ENCODE assay signal across 8 cellular contexts in genomic region chr17:59331129-59331928, GRCh38. TPM values are rescaled to one million over a fixed set of nuclear protein-coding genes. Genes with fewer than 3 reads are reported as not detected.
DNase-seq lines count a peak whose midpoint lies in the region; ATAC-seq, FAIRE-seq and TF ChIP-seq lines count a peak whose summit lies in the region.

Gene YPEL2, plus strand, starts transcription at chr17:59331655. Its CDS starts 21,755 bp downstream, at chr17:59353410.

- H3K4me1 ChIP-seq in ACC112 (ENCODE audit: control insufficient read depth, insufficient read depth, low read length, unreplicated experiment) (peaks cover 45% of the 10 kb centered on the region), small intestine (ENCODE audit: control insufficient read depth in 2 of 2, insufficient read depth in 1 of 2, low read depth in 1 of 2, low read length in 1 of 2) (peaks cover 5 to 8% of the 10 kb centered on the region in 2 donors)

- no peak for TF ChIP-seq CTCF in activated B cell treated with CpG ODN at 0.5 μM for 24 hours (IDR thresholded peaks at IDR 0.05)
- TF ChIP-seq CTCF in cardiac fibroblast (IDR thresholded peaks at IDR 0.05; ENCODE audit: low read depth, low read length) = no peak

- ATAC-seq in GM18909 (IDR thresholded peaks at IDR 0.05; ENCODE audit: poor library complexity, unreplicated experiment) (peak; percentile 88), HG03175 (IDR thresholded peaks at IDR 0.05; ENCODE audit: unreplicated experiment) (peak; percentile 91), activated B cell treated with CpG ODN at 0.5 μM for 24 hours (ENCODE audit: low read depth) (peak; percentile 95)

- H3K36me3 ChIP-seq in ACC112 (ENCODE audit: insufficient read depth, low read length) (no peaks in the 10 kb centered on the region), small intestine (ENCODE audit: control insufficient read depth in 2 of 2, insufficient read depth in 2 of 2, low read length in 2 of 2) (no peaks in the 10 kb centered on the region)

- H3K4me3 ChIP-seq in ACC112 (ENCODE audit: low read depth, low read length) (peak within 1 kb of the TSS; percentile 88), cardiac fibroblast (replicated peaks in 1 of 2; ENCODE audit: low read depth in 2 of 2, low read length in 2 of 2) (peak within 1 kb of the TSS; percentile 91 to 96), small intestine (ENCODE audit: low read depth in 1 of 2, low read length in 2 of 2) (peak within 1 kb of the TSS; percentile 87 to 94)

- DNase-seq in NCI-H345 (lab: John Stamatoyannopoulos, UW) (peak; percentile 94), activated B cell treated with CpG ODN at 0.5 μM for 24 hours (peak; percentile 86), cardiac fibroblast (ENCODE audit: low read depth in 2 of 2) (peak; percentile 92 to 98), iPS-NIHi7 (ENCODE audit: extremely low spot score) (peak; percentile 99), small intestine (peak; percentile 90)

- peak within 1 kb of the TSS; percentile 81 for H3K27ac Mint-ChIP-seq in activated B cell treated with CpG ODN at 0.5 μM for 24 hours

- H3K4me1 Mint-ChIP-seq in activated B cell treated with CpG ODN at 0.5 μM for 24 hours = peaks cover 60% of the 10 kb centered on the region

- H3K9me3 ChIP-seq in small intestine (ENCODE audit: control insufficient read depth, low read depth) = no peaks in the 10 kb centered on the region

- POLR2A ChIA-PET in activated B cell treated with CpG ODN at 0.5 μM for 24 hours (lab: Charles Lee) = interaction anchor here (0.6 to 4.2 kb wide), 7 partner anchors 12 to 46 kb away, joined by 3 to 56 read pairs (median 4); no protein-coding TSS in a partner anchor

- H3K27ac ChIP-seq in ACC112 (ENCODE audit: low read depth, low read length) (peak within 1 kb of the TSS; percentile 84), small intestine (ENCODE audit: low read depth in 1 of 2, low read length in 1 of 2) (peak within 1 kb of the TSS; percentile 84 to 91)

- H3K9me3 Mint-ChIP-seq in activated B cell treated with CpG ODN at 0.5 μM for 24 hours = no peaks in the 10 kb centered on the region

- H3K27me3 ChIP-seq in ACC112 (ENCODE audit: insufficient read depth, low read length) = no peaks in the 10 kb centered on the region
- H3K27me3 ChIP-seq in small intestine (ENCODE audit: control insufficient read depth in 2 of 2, insufficient read depth in 2 of 2, low read length in 2 of 2) = no peaks in the 10 kb centered on the region

- intact Hi-C loops in activated B cell treated with CpG ODN at 0.5 μM for 24 hours (cut with micrococcal nuclease) = loop anchor here (1.0 to 5.0 kb wide), 3 partner anchors 42 to 711 kb away; no protein-coding TSS in a partner anchor

- H3K4me3 Mint-ChIP-seq in activated B cell treated with CpG ODN at 0.5 μM for 24 hours = peak within 1 kb of the TSS; percentile 90

- WGBS in small intestine, 3 donors = 0 to 1% (median 1%) methylated on average over 27 to 71 of the region's 71 CpGs

- FAIRE-seq in small intestine (lab: Jason Lieb, UNC) = no peak

- peak within 1 kb of the TSS; percentile 66 for H2AFZ ChIP-seq in ACC112 (ENCODE audit: low read length, unreplicated experiment)

- CTCF ChIA-PET in activated B cell treated with CpG ODN at 0.5 μM for 24 hours (lab: Charles Lee) = interaction anchor here (1.4 to 12.6 kb wide), 5 partner anchors 20 to 109 kb away, joined by 3 to 222 read pairs (median 27); no protein-coding TSS in a partner anchor

- peaks cover 4% of the 10 kb centered on the region for H3K36me3 Mint-ChIP-seq in activated B cell treated with CpG ODN at 0.5 μM for 24 hours (ENCODE audit: low read depth)

- H3K27me3 Mint-ChIP-seq in activated B cell treated with CpG ODN at 0.5 μM for 24 hours = no peaks in the 10 kb centered on the region

- H3K79me2 ChIP-seq in ACC112 (ENCODE audit: control insufficient read depth, insufficient read depth, low read length, unreplicated experiment) = peaks cover 32% of the 10 kb centered on the region

RNA-seq across cellular contexts. Expression of gene YPEL2, which starts in this region (rescaled TPM):
- total RNA-seq in activated B cell treated with CpG ODN at 0.5 μM for 24 hours = 18.3 and 19.5 TPM in 2 replicates
- 1 to 10 TPM; 4.9 to 8.0 (median 7.6) TPM for polyA plus RNA-seq in small intestine

Comparison
In these comparisons a context has a peak if more than half of its experiments do, and no peak if none do; other contexts are left out.
1. Peak in every context shown above with its lines: DNase-seq, ATAC-seq, H3K4me3 ChIP-seq and H3K27ac ChIP-seq.